Comparison of ENCODE assay signal across 20 cellular contexts in genomic region chr6:31687321-31687720, GRCh38. TPM values are rescaled to one million over a fixed set of nuclear protein-coding genes. Genes with fewer than 3 reads are reported as not detected.
A peak's percentile ranks its signal among the peaks of the same experiment; 100 is the strongest.
DNase-seq lines count a peak whose midpoint lies in the region; ATAC-seq lines count a peak whose summit lies in the region.
"Had no signal": no experiment of that assay in that cellular context is flagged by ENCODE, and none has a peak within 500 bp of the region (broad histone marks: within the 10 kb centered on the region; RNA-seq: fewer than 3 reads in every experiment).

No MANE protein-coding gene starts in this region.

- intact Hi-C loops in activated naive CD4-positive, alpha-beta T cell treated with anti-CD3 and anti-CD28 coated beads for 36 hours (cut with micrococcal nuclease), result no loop called here

- no peaks in the 10 kb centered on the region for H3K9me3 Mint-ChIP-seq in activated naive CD4-positive, alpha-beta T cell treated with anti-CD3 and anti-CD28 coated beads for 36 hours
- no peaks in the 10 kb centered on the region for H3K9me3 Mint-ChIP-seq in activated naive CD4-positive, alpha-beta T cell treated with anti-CD3 and anti-CD28 coated beads, Interleukin-2, amount 50 U/mL, for 72 hours
- H3K9me3 Mint-ChIP-seq in effector memory CD8-positive, alpha-beta T cell, result no peaks in the 10 kb centered on the region
- H3K9me3 Mint-ChIP-seq in stimulated activated naive B cell treated with anti-CD40 and anti-IgM and Interleukin-4, amounts not matched to agents 10 μg/mL and 1 μg/mL and 100 μg/mL, for 72 hours, result no peaks in the 10 kb centered on the region
- H3K9me3 Mint-ChIP-seq: CD4-positive, CD25-positive, alpha-beta regulatory T cell; H9; IgD-negative memory B cell had no signal

- ATAC-seq in activated naive CD4-positive, alpha-beta T cell treated with anti-CD3 and anti-CD28 coated beads, Interleukin-2, amount 50 U/mL, for 72 hours, result no peak
- ATAC-seq in effector memory CD8-positive, alpha-beta T cell (replicated peaks), result no peak
- ATAC-seq in stimulated activated naive B cell treated with anti-CD40 and anti-IgM and Interleukin-4, amounts not matched to agents 10 μg/mL and 1 μg/mL and 100 μg/mL, for 72 hours (replicated peaks), result no peak
- ATAC-seq in HG02642 (IDR thresholded peaks at IDR 0.05; ENCODE audit: poor library complexity, unreplicated experiment), result no peak
- ATAC-seq: HepG2 had no signal

- no peaks in the 10 kb centered on the region for H3K27me3 ChIP-seq in SJCRH30
- H3K27me3 ChIP-seq: BE2C had no signal

- H3K27ac ChIP-seq in SJCRH30, result peak overlapping the region; percentile 39

- DNase-seq in activated naive CD4-positive, alpha-beta T cell treated with anti-CD3 and anti-CD28 coated beads for 36 hours, result no peak
- DNase-seq in activated naive CD4-positive, alpha-beta T cell treated with anti-CD3 and anti-CD28 coated beads, Interleukin-2, amount 50 U/mL, for 72 hours (ENCODE audit: low spot score in 2 of 2), result no peak
- DNase-seq in SJCRH30 (peak; percentile 84 to 87), NCI-H187 (lab: John Stamatoyannopoulos, UW) (no peak), NCI-H1048 (lab: John Stamatoyannopoulos, UW) (no peak)
- no peak for DNase-seq in effector memory CD8-positive, alpha-beta T cell
- no peak for DNase-seq in stimulated activated naive B cell treated with anti-CD40 and anti-IgM and Interleukin-4, amounts not matched to agents 10 μg/mL and 1 μg/mL and 100 μg/mL, for 72 hours
- DNase-seq: ACHN; BE2C; C1 segment of cervical spinal cord; CD4-positive, CD25-positive, alpha-beta regulatory T cell; DMS79; GDM1; H9; KG1 had no signal

- H3K4me1 ChIP-seq in SJCRH30, result peaks cover 17% of the 10 kb centered on the region
- H3K4me1 ChIP-seq: BE2C had no signal

- H3K36me3 ChIP-seq in SJCRH30, result peaks cover 6% of the 10 kb centered on the region
- H3K36me3 ChIP-seq: BE2C had no signal

- no peaks in the 10 kb centered on the region for H3K9me3 ChIP-seq in SJCRH30 (replicated peaks)
- H3K9me3 ChIP-seq: BE2C had no signal

- H3K4me3 Mint-ChIP-seq in activated naive CD4-positive, alpha-beta T cell treated with anti-CD3 and anti-CD28 coated beads for 36 hours, result no peak overlapping the region
- no peak overlapping the region for H3K4me3 Mint-ChIP-seq in effector memory CD8-positive, alpha-beta T cell
- no peak overlapping the region for H3K4me3 Mint-ChIP-seq in stimulated activated naive B cell treated with anti-CD40 and anti-IgM and Interleukin-4, amounts not matched to agents 10 μg/mL and 1 μg/mL and 100 μg/mL, for 72 hours
- H3K4me3 Mint-ChIP-seq: CD4-positive, CD25-positive, alpha-beta regulatory T cell; H9 had no signal

- peaks cover 3% of the 10 kb centered on the region for H3K4me1 Mint-ChIP-seq in activated naive CD4-positive, alpha-beta T cell treated with anti-CD3 and anti-CD28 coated beads for 36 hours (ENCODE audit: low read depth)
- H3K4me1 Mint-ChIP-seq in effector memory CD8-positive, alpha-beta T cell (ENCODE audit: low read depth in 2 of 2), result peaks cover 0 to 2% of the 10 kb centered on the region in 2 donors
- H3K4me1 Mint-ChIP-seq in stimulated activated naive B cell treated with anti-CD40 and anti-IgM and Interleukin-4, amounts not matched to agents 10 μg/mL and 1 μg/mL and 100 μg/mL, for 72 hours, result peaks cover 22 to 29% of the 10 kb centered on the region in 2 donors

- peak overlapping the region; percentile 11 for H3K27ac Mint-ChIP-seq in activated naive CD4-positive, alpha-beta T cell treated with anti-CD3 and anti-CD28 coated beads for 36 hours
- H3K27ac Mint-ChIP-seq in activated naive CD4-positive, alpha-beta T cell treated with anti-CD3 and anti-CD28 coated beads, Interleukin-2, amount 50 U/mL, for 72 hours, result no peak overlapping the region
- peak overlapping the region; percentile 44 to 66 for H3K27ac Mint-ChIP-seq in effector memory CD8-positive, alpha-beta T cell
- H3K27ac Mint-ChIP-seq in stimulated activated naive B cell treated with anti-CD40 and anti-IgM and Interleukin-4, amounts not matched to agents 10 μg/mL and 1 μg/mL and 100 μg/mL, for 72 hours, result peak overlapping the region; percentile 65
- H3K27ac Mint-ChIP-seq: IgD-negative memory B cell had no signal

- CTCF ChIA-PET in activated naive CD4-positive, alpha-beta T cell treated with anti-CD3 and anti-CD28 coated beads for 36 hours (lab: Charles Lee), result interaction anchor here (1.0 kb wide), 1 partner anchor 41 kb away, joined by 3 read pairs; the partner anchor contains the start of gene DDAH2

- no peak overlapping the region for H3K4me3 ChIP-seq in SJCRH30

- H3K36me3 Mint-ChIP-seq in activated naive CD4-positive, alpha-beta T cell treated with anti-CD3 and anti-CD28 coated beads for 36 hours (ENCODE audit: low read depth), result peaks cover 7% of the 10 kb centered on the region
- H3K36me3 Mint-ChIP-seq in activated naive CD4-positive, alpha-beta T cell treated with anti-CD3 and anti-CD28 coated beads, Interleukin-2, amount 50 U/mL, for 72 hours, result no peaks in the 10 kb centered on the region
- peaks cover 48% of the 10 kb centered on the region for H3K36me3 Mint-ChIP-seq in effector memory CD8-positive, alpha-beta T cell (ENCODE audit: insufficient read depth)
- peaks cover 53 to 63% of the 10 kb centered on the region in 2 donors for H3K36me3 Mint-ChIP-seq in stimulated activated naive B cell treated with anti-CD40 and anti-IgM and Interleukin-4, amounts not matched to agents 10 μg/mL and 1 μg/mL and 100 μg/mL, for 72 hours
- H3K36me3 Mint-ChIP-seq: IgD-negative memory B cell had no signal

- H3K27me3 Mint-ChIP-seq in activated naive CD4-positive, alpha-beta T cell treated with anti-CD3 and anti-CD28 coated beads for 36 hours (ENCODE audit: low read depth), result no peaks in the 10 kb centered on the region
- H3K27me3 Mint-ChIP-seq in effector memory CD8-positive, alpha-beta T cell, result no peaks in the 10 kb centered on the region
- H3K27me3 Mint-ChIP-seq in stimulated activated naive B cell treated with anti-CD40 and anti-IgM and Interleukin-4, amounts not matched to agents 10 μg/mL and 1 μg/mL and 100 μg/mL, for 72 hours, result no peaks in the 10 kb centered on the region
- H3K27me3 Mint-ChIP-seq: CD4-positive, CD25-positive, alpha-beta regulatory T cell; IgD-negative memory B cell had no signal

RNA-seq across cellular contexts. Expression of gene LY6G5C, which starts 6.5 kb away (rescaled TPM):
- total RNA-seq in activated naive CD4-positive, alpha-beta T cell treated with anti-CD3 and anti-CD28 coated beads for 36 hours, result 1 to 10 TPM in 1 of 2 experiments, under 1 TPM in 1; 0.93 to 1.4 TPM
- 1 to 10 TPM; 1.8 to 4.1 TPM for total RNA-seq in activated naive CD4-positive, alpha-beta T cell treated with anti-CD3 and anti-CD28 coated beads, Interleukin-2, amount 50 U/mL, for 72 hours
- total RNA-seq in SJCRH30 (2014; rRNA removed; shearing (Covaris generic)), result 0.25 and 1.6 TPM in 2 replicates
- total RNA-seq: Daoy had no signal

RNA-seq across cellular contexts. Expression of gene ABHD16A, which starts 15.8 kb away (rescaled TPM):
- total RNA-seq in activated naive CD4-positive, alpha-beta T cell treated with anti-CD3 and anti-CD28 coated beads for 36 hours, result 10 to 100 TPM; 19.9 to 22.5 TPM
- total RNA-seq in activated naive CD4-positive, alpha-beta T cell treated with anti-CD3 and anti-CD28 coated beads, Interleukin-2, amount 50 U/mL, for 72 hours, result 10 to 100 TPM; 33.1 to 46.8 TPM
- total RNA-seq in SJCRH30 (2014; rRNA removed; shearing (Covaris generic)), result 18.8 and 22.4 TPM in 2 replicates

RNA-seq across cellular contexts. Expression of gene LY6G5B, which starts 17.5 kb away (rescaled TPM):
- total RNA-seq in activated naive CD4-positive, alpha-beta T cell treated with anti-CD3 and anti-CD28 coated beads for 36 hours, result 1 to 10 TPM; 6.4 to 6.5 TPM
- total RNA-seq in activated naive CD4-positive, alpha-beta T cell treated with anti-CD3 and anti-CD28 coated beads, Interleukin-2, amount 50 U/mL, for 72 hours, result 10 to 100 TPM; 23.4 to 26.5 TPM
- total RNA-seq in SJCRH30 (2014; rRNA removed; shearing (Covaris generic)), result 3.2 and 7.0 TPM in 2 replicates

RNA-seq across cellular contexts. Expression of gene LY6G6F, which starts 19.3 kb away (rescaled TPM):
- not detected for total RNA-seq in activated naive CD4-positive, alpha-beta T cell treated with anti-CD3 and anti-CD28 coated beads for 36 hours
- not detected for total RNA-seq in activated naive CD4-positive, alpha-beta T cell treated with anti-CD3 and anti-CD28 coated beads, Interleukin-2, amount 50 U/mL, for 72 hours
- total RNA-seq in SJCRH30 (2014; rRNA removed; shearing (Covaris generic)), result not detected in 2 replicates
- total RNA-seq: Daoy, H1, H9, HepG2 had no signal

RNA-seq across cellular contexts. Expression of gene CSNK2B, which starts 21.4 kb away (rescaled TPM):
- 100 to 1,000 TPM; 215 to 219 TPM for total RNA-seq in activated naive CD4-positive, alpha-beta T cell treated with anti-CD3 and anti-CD28 coated beads for 36 hours
- 100 to 1,000 TPM; 242 to 251 TPM for total RNA-seq in activated naive CD4-positive, alpha-beta T cell treated with anti-CD3 and anti-CD28 coated beads, Interleukin-2, amount 50 U/mL, for 72 hours
- total RNA-seq in SJCRH30 (2014; rRNA removed; shearing (Covaris generic)), result 197 and 208 TPM in 2 replicates

Comparison
In these comparisons a context has a peak if more than half of its experiments do, and no peak if none do; other contexts are left out.
1. H3K27ac Mint-ChIP-seq: peak in activated naive CD4-positive, alpha-beta T cell treated with anti-CD3 and anti-CD28 coated beads for 36 hours (single experiment), effector memory CD8-positive, alpha-beta T cell (2 of 2) and stimulated activated naive B cell treated with anti-CD40 and anti-IgM and Interleukin-4, amounts not matched to agents 10 μg/mL and 1 μg/mL and 100 μg/mL, for 72 hours (single experiment); none in activated naive CD4-positive, alpha-beta T cell treated with anti-CD3 and anti-CD28 coated beads, Interleukin-2, amount 50 U/mL, for 72 hours (0 of 2).
2. DNase-seq: peak in SJCRH30 (2 of 2); none in activated naive CD4-positive, alpha-beta T cell treated with anti-CD3 and anti-CD28 coated beads for 36 hours (single experiment), activated naive CD4-positive, alpha-beta T cell treated with anti-CD3 and anti-CD28 coated beads, Interleukin-2, amount 50 U/mL, for 72 hours (0 of 2), effector memory CD8-positive, alpha-beta T cell (0 of 3), stimulated activated naive B cell treated with anti-CD40 and anti-IgM and Interleukin-4, amounts not matched to agents 10 μg/mL and 1 μg/mL and 100 μg/mL, for 72 hours (single experiment), NCI-H187 (0 of 2) and NCI-H1048 (single experiment).